ENCODE assay signal across 18 cellular contexts in the genomic region with DNA sequence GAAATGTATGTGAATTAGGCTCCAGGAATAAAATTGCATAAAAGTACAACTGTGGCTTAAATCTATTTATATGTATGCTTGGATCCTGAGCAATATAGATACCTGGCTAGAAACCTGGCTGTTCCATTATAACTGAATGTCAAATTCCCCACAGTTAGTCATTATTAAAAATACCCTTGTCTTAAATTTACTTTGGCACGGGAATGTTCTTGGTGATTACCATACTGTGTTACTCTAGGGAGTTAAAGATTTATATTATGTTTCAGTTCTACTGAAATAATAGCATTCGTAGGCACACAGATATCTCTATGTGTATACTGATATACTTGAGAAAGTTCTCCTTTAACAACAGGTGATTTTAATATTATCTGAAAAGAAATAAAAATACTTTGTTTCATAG.
A peak's percentile ranks its signal among the peaks of the same experiment; 100 is the strongest.
DNase-seq lines count a peak whose midpoint lies in the region; ATAC-seq, FAIRE-seq and TF ChIP-seq lines count a peak whose summit lies in the region.
"Had no signal": no experiment of that assay in that cellular context is flagged by ENCODE, and none has a peak within 500 bp of the region (broad histone marks: within the 10 kb centered on the region; RNA-seq: fewer than 3 reads in every experiment).

No MANE protein-coding gene starts in this region.

- H2AFZ ChIP-seq in keratinocyte (ENCODE audit: control insufficient read depth, low read length): no peak overlapping the region
- no peak overlapping the region for H2AFZ ChIP-seq in PC-3 (ENCODE audit: low read length)

- ATAC-seq in psoas muscle (peak; percentile 14 to 57 (median 35)), PC-3 (no peak)
- no peak for ATAC-seq in naive thymus-derived CD8-positive, alpha-beta T cell
- ATAC-seq: K562 had no signal

- H3K4me3 Mint-ChIP-seq in MCF 10A (ENCODE audit: unreplicated experiment): no peak overlapping the region
- no peak overlapping the region for H3K4me3 Mint-ChIP-seq in T-helper 2 cell treated with Interferon-gamma antibody and Interleukin-4, amounts not matched to agents 5 μg/mL and 100 μg/mL, for 36 hours
- H3K4me3 Mint-ChIP-seq in naive thymus-derived CD8-positive, alpha-beta T cell: no peak overlapping the region
- H3K4me3 Mint-ChIP-seq: CD4-positive, alpha-beta memory T cell had no signal

- no peaks in the 10 kb centered on the region for H3K9me3 Mint-ChIP-seq in MCF 10A (ENCODE audit: unreplicated experiment)
- H3K9me3 Mint-ChIP-seq in T-helper 2 cell treated with Interferon-gamma antibody and Interleukin-4, amounts not matched to agents 5 μg/mL and 100 μg/mL, for 36 hours: no peaks in the 10 kb centered on the region
- H3K9me3 Mint-ChIP-seq in naive thymus-derived CD8-positive, alpha-beta T cell: no peaks in the 10 kb centered on the region
- H3K9me3 Mint-ChIP-seq: CD4-positive, alpha-beta memory T cell had no signal

- no peak for FAIRE-seq in keratinocyte (lab: Jason Lieb, UNC)
- FAIRE-seq: GM12891, GM18507, K562 had no signal

- no peaks in the 10 kb centered on the region for H3K27me3 Mint-ChIP-seq in MCF 10A (ENCODE audit: insufficient read depth, unreplicated experiment)
- no peaks in the 10 kb centered on the region for H3K27me3 Mint-ChIP-seq in T-helper 2 cell treated with Interferon-gamma antibody and Interleukin-4, amounts not matched to agents 5 μg/mL and 100 μg/mL, for 36 hours (ENCODE audit: low read depth)
- H3K27me3 Mint-ChIP-seq in naive thymus-derived CD8-positive, alpha-beta T cell: peaks cover 0 to 9% (median 2%) of the 10 kb centered on the region in 5 donors
- H3K27me3 Mint-ChIP-seq: CD4-positive, alpha-beta memory T cell had no signal

- H3K27ac Mint-ChIP-seq in MCF 10A (ENCODE audit: low read depth, unreplicated experiment): no peak overlapping the region
- no peak overlapping the region for H3K27ac Mint-ChIP-seq in T-helper 2 cell treated with Interferon-gamma antibody and Interleukin-4, amounts not matched to agents 5 μg/mL and 100 μg/mL, for 36 hours
- H3K27ac Mint-ChIP-seq in naive thymus-derived CD8-positive, alpha-beta T cell: no peak overlapping the region
- H3K27ac Mint-ChIP-seq: CD4-positive, alpha-beta memory T cell had no signal

- TF ChIP-seq CTCF in MCF 10A (IDR thresholded peaks at IDR 0.05; ENCODE audit: unreplicated experiment) (no peak), breast epithelium (IDR thresholded peaks at IDR 0.05) (no peak), keratinocyte (optimal IDR thresholded peaks at IDR 0.05 in 1 of 3, IDR thresholded peaks at IDR 0.05 in 1 of 3, conservative IDR thresholded peaks at IDR 0.05 in 1 of 3; ENCODE audit: extremely low read depth in 1 of 3, insufficient read depth in 2 of 3, low read length in 3 of 3) (no peak), psoas muscle (IDR thresholded peaks at IDR 0.05) (no peak), GM20000 (IDR thresholded peaks at IDR 0.05; ENCODE audit: extremely low read depth, missing control alignments) (no peak), PC-3 (conservative IDR thresholded peaks at IDR 0.05; ENCODE audit: low read depth, low read length) (no peak)

- H3K4me2 ChIP-seq in keratinocyte (ENCODE audit: control insufficient read depth, extremely low read depth, insufficient read depth, low read depth, low read length): peak overlapping the region; percentile 68
- H3K4me2 ChIP-seq in PC-3 (ENCODE audit: low read length): no peak overlapping the region

- TF ChIP-seq POLR2A in breast epithelium (IDR thresholded peaks at IDR 0.05): no peak

- no peak overlapping the region for H3K27ac ChIP-seq in breast epithelium
- H3K27ac ChIP-seq in keratinocyte (ENCODE audit: control insufficient read depth, insufficient read depth, low read length): peak overlapping the region; percentile 24
- peak overlapping the region; percentile 57 for H3K27ac ChIP-seq in psoas muscle
- no peak overlapping the region for H3K27ac ChIP-seq in PC-3 (ENCODE audit: low read length)

- no peaks in the 10 kb centered on the region for H3K9me1 ChIP-seq in keratinocyte (ENCODE audit: control insufficient read depth, extremely low read depth, insufficient read depth, low read length)

- no peaks in the 10 kb centered on the region for H3K9me2 ChIP-seq in PC-3 (replicated peaks; ENCODE audit: low read length)

- dilution Hi-C loops in keratinocyte (cut with MboI; ENCODE audit: extremely low pct_ligation_motif_present, low sequenced_read_pairs): no loop called here

- H3K36me3 ChIP-seq in breast epithelium (no peaks in the 10 kb centered on the region), keratinocyte (ENCODE audit: control insufficient read depth in 2 of 2, extremely low read depth in 1 of 2, insufficient read depth in 2 of 2, low read length in 2 of 2) (no peaks in the 10 kb centered on the region), psoas muscle (ENCODE audit: insufficient read depth in 1 of 2, low read depth in 1 of 2) (no peaks in the 10 kb centered on the region), PC-3 (ENCODE audit: low read depth, low read length) (no peaks in the 10 kb centered on the region)

- H4K20me1 ChIP-seq in keratinocyte (ENCODE audit: control insufficient read depth, extremely low read depth, insufficient read depth, low read length) (no peaks in the 10 kb centered on the region), PC-3 (ENCODE audit: low read length) (no peaks in the 10 kb centered on the region)

- WGBS in psoas muscle, 3 donors: 19 to 60% (median 22%) methylated on average over 2 of the region's 2 CpGs

- CTCF ChIA-PET in MCF 10A (lab: Yijun Ruan, JAX) (interaction anchor here (0.7 kb wide), 1 partner anchor 85 kb away, joined by 3 read pairs; no protein-coding TSS in a partner anchor), PC-3 (lab: Charles Lee) (no interaction called here)

- intact Hi-C loops in MCF 10A (cut with micrococcal nuclease) (loop anchor here (10.0 kb wide), 1 partner anchor 229 kb away; no protein-coding TSS in a partner anchor), breast epithelium (cut with DNase I; ENCODE audit: low total_unique reads) (no loop called here), psoas muscle (cut with DNase I) (no loop called here), PC-3 (cut with micrococcal nuclease) (no loop called here)

- H3K4me3 ChIP-seq in breast epithelium (no peak overlapping the region), keratinocyte (ENCODE audit: control insufficient read depth in 2 of 3, extremely low read depth in 1 of 3, insufficient read depth in 2 of 3, low read depth in 1 of 3, low read length in 3 of 3) (no peak overlapping the region), psoas muscle (peak overlapping the region; percentile 23), PC-3 (ENCODE audit: low read length) (no peak overlapping the region)
- H3K4me3 ChIP-seq: K562 had no signal

- POLR2A ChIA-PET in MCF 10A (lab: Yijun Ruan, JAX) (no interaction called here), PC-3 (lab: Charles Lee; ENCODE audit: unreplicated experiment) (no interaction called here)
- POLR2A ChIA-PET in naive thymus-derived CD8-positive, alpha-beta T cell (lab: Charles Lee): no interaction called here

- peak; percentile 25 for DNase-seq in MCF 10A (ENCODE audit: unreplicated experiment)
- no peak for DNase-seq in breast epithelium (ENCODE audit: low spot score in 2 of 2)
- DNase-seq in keratinocyte (ENCODE audit: low read depth, low spot score): no peak
- DNase-seq in psoas muscle: no peak
- no peak for DNase-seq in GM20000 (ENCODE audit: low spot score)
- DNase-seq in T-helper 2 cell treated with Interferon-gamma antibody and Interleukin-4, amounts not matched to agents 5 μg/mL and 100 μg/mL, for 36 hours (ENCODE audit: low spot score): no peak
- no peak for DNase-seq in naive thymus-derived CD8-positive, alpha-beta T cell
- DNase-seq in PC-3: no peak
- DNase-seq: CD4-positive, alpha-beta memory T cell; NCI-H1105 treated with DMSO at 0.1 percent for 48 hours; NCI-H1694; NCI-H2081 treated with DMSO at 0.1 percent for 48 hours; NCI-H446 treated with DMSO at 0.1 percent for 48 hours; NCI-H774; SHP77 had no signal

- no peaks in the 10 kb centered on the region for H3K36me3 Mint-ChIP-seq in MCF 10A (ENCODE audit: insufficient read depth, unreplicated experiment)
- H3K36me3 Mint-ChIP-seq in T-helper 2 cell treated with Interferon-gamma antibody and Interleukin-4, amounts not matched to agents 5 μg/mL and 100 μg/mL, for 36 hours (ENCODE audit: low read depth): no peaks in the 10 kb centered on the region
- H3K36me3 Mint-ChIP-seq in naive thymus-derived CD8-positive, alpha-beta T cell: no peaks in the 10 kb centered on the region
- H3K36me3 Mint-ChIP-seq: CD4-positive, alpha-beta memory T cell had no signal

- no peaks in the 10 kb centered on the region for H3K9me3 ChIP-seq in breast epithelium
- no peaks in the 10 kb centered on the region for H3K9me3 ChIP-seq in keratinocyte (ENCODE audit: control insufficient read depth, low read depth, low read length)
- H3K9me3 ChIP-seq in psoas muscle: no peaks in the 10 kb centered on the region
- H3K9me3 ChIP-seq in PC-3 (ENCODE audit: low read length): no peaks in the 10 kb centered on the region

- no peaks in the 10 kb centered on the region for H3K79me2 ChIP-seq in keratinocyte (ENCODE audit: control insufficient read depth, insufficient read depth, low read length)
- no peaks in the 10 kb centered on the region for H3K79me2 ChIP-seq in PC-3 (ENCODE audit: low read length)

- peaks cover 19% of the 10 kb centered on the region for H3K4me1 Mint-ChIP-seq in MCF 10A (ENCODE audit: insufficient read depth, unreplicated experiment)
- no peaks in the 10 kb centered on the region for H3K4me1 Mint-ChIP-seq in T-helper 2 cell treated with Interferon-gamma antibody and Interleukin-4, amounts not matched to agents 5 μg/mL and 100 μg/mL, for 36 hours (ENCODE audit: low read depth)
- H3K4me1 Mint-ChIP-seq in naive thymus-derived CD8-positive, alpha-beta T cell: no peaks in the 10 kb centered on the region
- H3K4me1 Mint-ChIP-seq: CD4-positive, alpha-beta memory T cell had no signal

- BruUV-seq in MCF 10A (replicated peaks; lab: Mats Ljungman, UMichigan) (no TSS peak), PC-3 (replicated peaks; lab: Mats Ljungman, UMichigan) (no TSS peak)

- no peaks in the 10 kb centered on the region for H3K4me1 ChIP-seq in breast epithelium
- H3K4me1 ChIP-seq in keratinocyte (ENCODE audit: control insufficient read depth, extremely low read depth, insufficient read depth, low read length): peaks cover 22% of the 10 kb centered on the region
- H3K4me1 ChIP-seq in psoas muscle: peaks cover 55% of the 10 kb centered on the region
- no peaks in the 10 kb centered on the region for H3K4me1 ChIP-seq in PC-3 (ENCODE audit: insufficient read depth, low read length)

- H3K27me3 ChIP-seq in breast epithelium (no peaks in the 10 kb centered on the region), keratinocyte (ENCODE audit: control insufficient read depth, extremely low read depth, insufficient read depth, low read length) (no peaks in the 10 kb centered on the region), psoas muscle (ENCODE audit: insufficient read depth in 3 of 3, low read length in 2 of 3) (no peaks in the 10 kb centered on the region), PC-3 (ENCODE audit: low read length) (no peaks in the 10 kb centered on the region)

- no peaks in the 10 kb centered on the region for H3F3A ChIP-seq in PC-3 (ENCODE audit: low read length, unreplicated experiment)

- H3K9ac ChIP-seq in keratinocyte (ENCODE audit: control insufficient read depth, extremely low read depth, insufficient read depth, low read length): no peak overlapping the region
- H3K9ac ChIP-seq in PC-3 (ENCODE audit: low read length): no peak overlapping the region

Comparison
In these comparisons a context has a peak if more than half of its experiments do, and no peak if none do; other contexts are left out.
1. H3K27ac ChIP-seq: peak in keratinocyte (single experiment) and psoas muscle (single experiment); none in breast epithelium (0 of 2) and PC-3 (single experiment).
2. ATAC-seq: peak in psoas muscle (4 of 4); none in naive thymus-derived CD8-positive, alpha-beta T cell (0 of 2) and PC-3 (single experiment).